9 cellular contexts compared by ENCODE assay signal in genomic region chr12:46265734-46266133, GRCh38. TPM values are rescaled to one million over a fixed set of nuclear protein-coding genes. Genes with fewer than 3 reads are reported as not detected.
DNase-seq lines count a peak whose midpoint lies in the region; ATAC-seq and TF ChIP-seq lines count a peak whose summit lies in the region.
"Had no signal": no experiment of that assay in that cellular context is flagged by ENCODE, and none has a peak within 500 bp of the region (broad histone marks: within the 10 kb centered on the region; RNA-seq: fewer than 3 reads in every experiment).

No MANE protein-coding gene starts in this region.

- intact Hi-C loops in activated CD4-positive, alpha-beta T cell treated with anti-CD3 and anti-CD28 coated beads, Interleukin-2, amount 10 ng/mL, durations not matched to agents 24 days and 14 days (cut with micrococcal nuclease): loop anchor here (2.0 to 5.0 kb wide), 6 partner anchors 107 to 1492 kb away; partner anchors contain the start of genes RAPGEF3 and SLC38A2

- no peak overlapping the region for H3K9ac ChIP-seq in endodermal cell (ENCODE audit: extremely low read depth, low read length, poor library complexity, severe bottlenecking)
- H3K9ac ChIP-seq in smooth muscle cell (ENCODE audit: low read depth): peak overlapping the region; percentile 33

- H3K27ac ChIP-seq in endodermal cell (ENCODE audit: low read depth, low read length): no peak overlapping the region
- H3K27ac ChIP-seq in smooth muscle cell (ENCODE audit: low read depth): peak overlapping the region; percentile 81

- peak; percentile 68 for DNase-seq in activated CD4-positive, alpha-beta T cell treated with anti-CD3 and anti-CD28 coated beads, Interleukin-2, amount 10 ng/mL, durations not matched to agents 24 days and 14 days
- no peak for DNase-seq in activated CD4-positive, alpha-beta T cell treated with anti-CD3 and anti-CD28 coated beads for 1 hour
- DNase-seq in endodermal cell: no peak
- DNase-seq in smooth muscle cell (lab: John Stamatoyannopoulos, UW; ENCODE audit: unreplicated experiment): no peak
- DNase-seq in pons (ENCODE audit: low spot score): no peak
- DNase-seq in NAMALWA (ENCODE audit: low spot score): no peak
- DNase-seq: hippocampal formation had no signal

- no peak overlapping the region for H2AFZ ChIP-seq in smooth muscle cell (ENCODE audit: low read depth)

- H3K27me3 ChIP-seq in endodermal cell (ENCODE audit: control insufficient read depth, insufficient read depth, low read length, poor library complexity, severe bottlenecking): no peaks in the 10 kb centered on the region
- no peaks in the 10 kb centered on the region for H3K27me3 ChIP-seq in smooth muscle cell (ENCODE audit: low read depth)

- H3F3A ChIP-seq in smooth muscle cell (ENCODE audit: low read depth): peaks cover 17% of the 10 kb centered on the region

- peak overlapping the region; percentile 95 for H3K4me3 ChIP-seq in endodermal cell (ENCODE audit: low read length)
- peak overlapping the region; percentile 80 for H3K4me3 ChIP-seq in smooth muscle cell

- peak overlapping the region; percentile 90 for H3K4me2 ChIP-seq in smooth muscle cell

- H3K9me3 ChIP-seq in endodermal cell (ENCODE audit: control insufficient read depth, low read length) (no peaks in the 10 kb centered on the region), smooth muscle cell (replicated peaks; ENCODE audit: low read depth) (no peaks in the 10 kb centered on the region)

- H3K9me3 Mint-ChIP-seq in activated CD4-positive, alpha-beta T cell treated with anti-CD3 and anti-CD28 coated beads, Interleukin-2, amount 10 ng/mL, durations not matched to agents 24 days and 14 days: no peaks in the 10 kb centered on the region
- no peaks in the 10 kb centered on the region for H3K9me3 Mint-ChIP-seq in endodermal cell

- H3K79me2 ChIP-seq in smooth muscle cell (ENCODE audit: low read depth): peaks cover 77% of the 10 kb centered on the region

- H3K4me1 ChIP-seq in endodermal cell (ENCODE audit: control insufficient read depth, insufficient read depth, low read length) (peaks cover 14% of the 10 kb centered on the region), smooth muscle cell (ENCODE audit: low read depth) (peaks cover 68% of the 10 kb centered on the region)

- TF ChIP-seq CTCF in endodermal cell (conservative IDR thresholded peaks at IDR 0.05): no peak
- no peak for TF ChIP-seq CTCF in smooth muscle cell (IDR thresholded peaks at IDR 0.05; ENCODE audit: borderline replicate concordance, insufficient read depth, poor library complexity, severe bottlenecking)

- WGBS in endodermal cell (ENCODE audit: insufficient coverage in 1 of 2, insufficient read length in 1 of 2), 2 experiments: 73 to 94% methylated on average over 2 to 3 of the region's 3 CpGs
- 69% methylated on average over 3 of the region's 3 CpGs for WGBS in smooth muscle cell (ENCODE audit: low lambda C conversion rate)

- no peaks in the 10 kb centered on the region for H3K36me3 ChIP-seq in endodermal cell (ENCODE audit: control insufficient read depth, insufficient read depth, low read length)
- H3K36me3 ChIP-seq in smooth muscle cell (ENCODE audit: low read depth): no peaks in the 10 kb centered on the region

- peaks cover 30% of the 10 kb centered on the region for H3K4me1 Mint-ChIP-seq in activated CD4-positive, alpha-beta T cell treated with anti-CD3 and anti-CD28 coated beads, Interleukin-2, amount 10 ng/mL, durations not matched to agents 24 days and 14 days
- H3K4me1 Mint-ChIP-seq in endodermal cell: peaks cover 21% of the 10 kb centered on the region

- H3K27ac Mint-ChIP-seq in activated CD4-positive, alpha-beta T cell treated with anti-CD3 and anti-CD28 coated beads, Interleukin-2, amount 10 ng/mL, durations not matched to agents 24 days and 14 days: no peak overlapping the region
- H3K27ac Mint-ChIP-seq in endodermal cell: no peak overlapping the region

- peaks cover 20% of the 10 kb centered on the region for H3K36me3 Mint-ChIP-seq in activated CD4-positive, alpha-beta T cell treated with anti-CD3 and anti-CD28 coated beads, Interleukin-2, amount 10 ng/mL, durations not matched to agents 24 days and 14 days (ENCODE audit: low read depth)
- no peaks in the 10 kb centered on the region for H3K36me3 Mint-ChIP-seq in endodermal cell (ENCODE audit: low read depth)

- no peak overlapping the region for H3K4me3 Mint-ChIP-seq in activated CD4-positive, alpha-beta T cell treated with anti-CD3 and anti-CD28 coated beads, Interleukin-2, amount 10 ng/mL, durations not matched to agents 24 days and 14 days
- no peak overlapping the region for H3K4me3 Mint-ChIP-seq in endodermal cell

- peaks cover 40% of the 10 kb centered on the region for H4K20me1 ChIP-seq in smooth muscle cell (ENCODE audit: low read depth)

- no peaks in the 10 kb centered on the region for H3K27me3 Mint-ChIP-seq in activated CD4-positive, alpha-beta T cell treated with anti-CD3 and anti-CD28 coated beads, Interleukin-2, amount 10 ng/mL, durations not matched to agents 24 days and 14 days
- no peaks in the 10 kb centered on the region for H3K27me3 Mint-ChIP-seq in endodermal cell (ENCODE audit: insufficient read depth)

- ATAC-seq in HG02885 (IDR thresholded peaks at IDR 0.05; ENCODE audit: poor library complexity, unreplicated experiment): peak; percentile 25
- ATAC-seq in HG03354 (IDR thresholded peaks at IDR 0.05; ENCODE audit: poor library complexity, severe bottlenecking, unreplicated experiment): no peak

RNA-seq across cellular contexts. Expression of gene SLC38A1, which starts 3.1 kb away (rescaled TPM):
- 180 and 181 TPM in 2 replicates for total RNA-seq in activated CD4-positive, alpha-beta T cell treated with anti-CD3 and anti-CD28 coated beads, Interleukin-2, amount 10 ng/mL, durations not matched to agents 24 days and 14 days
- total RNA-seq in endodermal cell: 100 to 1,000 TPM in 1 of 2 donors, 10 to 100 TPM in 1; 77.7 to 107 TPM
- 101 TPM for polyA plus RNA-seq in endodermal cell (2013, experiment 1 of 2)
- 82.0 TPM for polyA plus RNA-seq in endodermal cell (2013, experiment 2 of 2)
- 64.4 and 85.8 TPM in 2 replicates for total RNA-seq in smooth muscle cell
- 23.5 and 38.5 TPM in 2 replicates for polyA plus RNA-seq in smooth muscle cell
